ENCODE assay signal across 17 cellular contexts in the genomic region with DNA sequence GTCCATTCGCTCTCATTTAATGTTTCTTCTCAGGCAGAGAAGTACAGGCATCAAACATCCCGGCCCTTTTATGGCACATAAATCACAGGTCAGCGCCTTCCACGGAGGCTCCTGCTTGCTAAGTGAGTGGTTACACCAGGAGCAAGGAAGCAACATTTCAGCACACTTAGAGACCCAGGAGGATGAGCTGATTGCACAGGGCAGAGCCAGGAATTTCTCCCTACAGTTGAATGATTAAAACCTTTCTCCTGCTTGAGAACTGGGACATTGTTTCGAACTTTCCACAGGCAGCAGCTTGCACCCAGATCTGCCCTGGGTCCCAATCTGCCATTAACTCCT.
"Had no signal": no experiment of that assay in that cellular context is flagged by ENCODE, and none has a peak within 500 bp of the region (broad histone marks: within the 10 kb centered on the region; RNA-seq: fewer than 3 reads in every experiment).

No MANE protein-coding gene starts in this region.

- H3K27ac ChIP-seq: esophagus squamous epithelium, gastrocnemius medialis, neutrophil, ovary, psoas muscle, skin epidermis, vagina had no signal

- DNase-seq: esophagus squamous epithelium had no signal

- H3K4me3 ChIP-seq: ovary had no signal

- H3K36me3 Mint-ChIP-seq: activated naive CD8-positive, alpha-beta T cell treated with anti-CD3 and anti-CD28 coated beads for 36 hours; naive thymus-derived CD4-positive, alpha-beta T cell; stimulated activated memory B cell treated with anti-CD40 and anti-IgM and Interleukin-4, amounts not matched to agents 10 μg/mL and 1 μg/mL and 100 μg/mL, for 72 hours; WTC11 had no signal

- H3K4me3 Mint-ChIP-seq: activated naive CD8-positive, alpha-beta T cell treated with anti-CD3 and anti-CD28 coated beads for 36 hours; central memory CD8-positive, alpha-beta T cell; effector memory CD8-positive, alpha-beta T cell; stimulated activated memory B cell treated with anti-CD40 and anti-IgM and Interleukin-4, amounts not matched to agents 10 μg/mL and 1 μg/mL and 100 μg/mL, for 72 hours; WTC11 had no signal

- H3K9me3 Mint-ChIP-seq: activated naive CD8-positive, alpha-beta T cell treated with anti-CD3 and anti-CD28 coated beads for 36 hours; activated T-helper 2 cell treated with anti-CD3 and anti-CD28 coated beads, Interferon-gamma antibody, Interleukin-2, Interleukin-4, amounts not matched to agents 10 μg/mL and 5 μg/mL and 100 μg/mL, durations not matched to agents 14 hours and 24 hours and 36 hours; central memory CD8-positive, alpha-beta T cell; stimulated activated memory B cell treated with anti-CD40 and anti-IgM and Interleukin-4, amounts not matched to agents 10 μg/mL and 1 μg/mL and 100 μg/mL, for 72 hours had no signal

- H3K27me3 ChIP-seq: dorsolateral prefrontal cortex, esophagus squamous epithelium, gastrocnemius medialis, ovary, stomach, vagina had no signal

- FAIRE-seq: colon had no signal

- H3K36me3 ChIP-seq: esophagus squamous epithelium, gastrocnemius medialis, neutrophil, ovary, stomach, vagina had no signal

- H3K9me3 ChIP-seq: esophagus squamous epithelium, gastrocnemius medialis, neutrophil, ovary, psoas muscle, stomach, vagina had no signal

- H3K27ac Mint-ChIP-seq: activated naive CD8-positive, alpha-beta T cell treated with anti-CD3 and anti-CD28 coated beads for 36 hours; activated T-helper 2 cell treated with anti-CD3 and anti-CD28 coated beads, Interferon-gamma antibody, Interleukin-2, Interleukin-4, amounts not matched to agents 10 μg/mL and 5 μg/mL and 100 μg/mL, durations not matched to agents 14 hours and 24 hours and 36 hours; effector memory CD8-positive, alpha-beta T cell; naive thymus-derived CD4-positive, alpha-beta T cell; stimulated activated memory B cell treated with anti-CD40 and anti-IgM and Interleukin-4, amounts not matched to agents 10 μg/mL and 1 μg/mL and 100 μg/mL, for 72 hours; WTC11 had no signal

- H3K4me1 ChIP-seq: vagina had no signal
